Comparison of ENCODE assay signal across 2 cellular contexts in genomic region chr14:62185078-62185477, GRCh38.
TF ChIP-seq lines count a peak whose summit lies in the region.

No MANE protein-coding gene starts in this region.

TF ChIP-seq in SK-N-SH treated with all-trans-retinoic acid at 6 μM for 48 hours, 23 proteins besides CTCF, POLR2A, EP300 and RAD21 (continued from another document):
- TF ChIP-seq CREB5 (CRISPR knock-in tag; IDR thresholded peaks at IDR 0.05; ENCODE audit: low read depth) (no peak), ARNTL (CRISPR knock-in tag; IDR thresholded peaks at IDR 0.05; ENCODE audit: borderline replicate concordance, low read depth) (no peak), SNAI2 (CRISPR knock-in tag; IDR thresholded peaks at IDR 0.05) (no peak), ZC3H10 (CRISPR knock-in tag; IDR thresholded peaks at IDR 0.05) (no peak), TOX (CRISPR knock-in tag; IDR thresholded peaks at IDR 0.05; ENCODE audit: borderline replicate concordance) (no peak), ISL1 (CRISPR knock-in tag; IDR thresholded peaks at IDR 0.05) (no peak), ESRRG (CRISPR knock-in tag; IDR thresholded peaks at IDR 0.05) (no peak), ZFP30 (CRISPR knock-in tag; IDR thresholded peaks at IDR 0.05) (no peak), ZNF70 (CRISPR knock-in tag; IDR thresholded peaks at IDR 0.05) (no peak), GLIS3 (CRISPR knock-in tag; IDR thresholded peaks at IDR 0.05) (no peak)
TF ChIP-seq in SK-N-SH treated with all-trans-retinoic acid at 6 μM for 48 hours: peak in this region for 0.

TF ChIP-seq in SK-N-SH, 30 proteins besides CTCF, POLR2A, EP300 and RAD21 (continued from another document):
- no peak for TF ChIP-seq REST (IDR thresholded peaks at IDR 0.05; ENCODE audit: low read depth, low read length)
- TF ChIP-seq MXI1 (IDR thresholded peaks at IDR 0.05; ENCODE audit: low read depth, low read length): no peak
- no peak for TF ChIP-seq SMC3 (IDR thresholded peaks at IDR 0.05; ENCODE audit: low read depth, low read length)
- TF ChIP-seq MEF2A (IDR thresholded peaks at IDR 0.05; ENCODE audit: borderline replicate concordance, low read depth): no peak
- TF ChIP-seq RFX5 (IDR thresholded peaks at IDR 0.05; ENCODE audit: low read length): no peak
- no peak for TF ChIP-seq MAX (IDR thresholded peaks at IDR 0.05; ENCODE audit: low read depth)
- no peak for TF ChIP-seq NRF1 (IDR thresholded peaks at IDR 0.05; ENCODE audit: low read depth, low read length)
- TF ChIP-seq CHD2 (IDR thresholded peaks at IDR 0.05; ENCODE audit: low read length, partially characterized antibody): no peak
- TF ChIP-seq FOXM1 (IDR thresholded peaks at IDR 0.05; ENCODE audit: low read depth): no peak
- TF ChIP-seq RXRA (IDR thresholded peaks at IDR 0.05; ENCODE audit: borderline replicate concordance, low read depth): no peak
TF ChIP-seq in SK-N-SH: peak in this region for 0.
